In the genomic region with DNA sequence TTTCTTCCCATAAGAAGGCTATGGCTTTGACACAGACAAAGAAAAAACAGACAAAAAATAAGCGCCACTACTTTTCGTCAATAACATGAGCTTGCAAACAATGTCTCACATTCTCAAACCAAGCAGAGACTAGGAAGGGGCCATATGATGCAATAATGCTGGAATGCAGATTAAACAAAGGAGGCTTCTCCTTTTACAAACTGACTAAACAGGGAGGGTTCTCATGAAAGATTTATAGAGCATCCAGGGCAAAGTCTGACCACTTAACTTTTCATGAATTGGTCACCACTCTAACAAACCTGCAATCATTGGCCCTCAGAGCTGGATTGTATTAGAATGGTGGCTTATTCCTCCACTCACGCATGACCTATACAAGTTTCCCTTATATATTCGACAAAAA, we compare ENCODE assay signal across 10 cellular contexts.
DNase-seq lines count a peak whose midpoint lies in the region; ATAC-seq, FAIRE-seq and TF ChIP-seq lines count a peak whose summit lies in the region.
"Had no signal": no experiment of that assay in that cellular context is flagged by ENCODE, and none has a peak within 500 bp of the region (broad histone marks: within the 10 kb centered on the region; RNA-seq: fewer than 3 reads in every experiment).

No MANE protein-coding gene starts in this region.

- peaks cover 19% of the 10 kb centered on the region for H3K4me1 ChIP-seq in neuron (ENCODE audit: insufficient read depth, low read length)
- no peaks in the 10 kb centered on the region for H3K4me1 ChIP-seq in A673 (ENCODE audit: insufficient read depth, low read length, poor library complexity, severe bottlenecking)
- no peaks in the 10 kb centered on the region for H3K4me1 ChIP-seq in CD8-positive, alpha-beta memory T cell (ENCODE audit: insufficient read depth, low read length)
- H3K4me1 ChIP-seq: ascending aorta, right lobe of liver had no signal

- intact Hi-C loops in A673 (cut with micrococcal nuclease; ENCODE audit: unreplicated experiment): no loop called here
- intact Hi-C loops in activated CD4-positive, alpha-beta T cell treated with anti-CD3 and anti-CD28 coated beads for 36 hours (cut with DNase I, micrococcal nuclease): no loop called here

- H3K27me3 Mint-ChIP-seq in activated CD4-positive, alpha-beta T cell treated with anti-CD3 and anti-CD28 coated beads for 36 hours: no peaks in the 10 kb centered on the region
- no peaks in the 10 kb centered on the region for H3K27me3 Mint-ChIP-seq in CD8-positive, alpha-beta memory T cell

- no peak overlapping the region for H3K27ac ChIP-seq in A673 (ENCODE audit: low read depth, low read length, poor library complexity, severe bottlenecking)
- H3K27ac ChIP-seq in CD8-positive, alpha-beta memory T cell (ENCODE audit: low read depth, low read length): no peak overlapping the region
- H3K27ac ChIP-seq: ascending aorta, right lobe of liver had no signal

- peaks cover 2% of the 10 kb centered on the region for H3K9me3 Mint-ChIP-seq in activated CD4-positive, alpha-beta T cell treated with anti-CD3 and anti-CD28 coated beads for 36 hours (ENCODE audit: low read depth)
- H3K9me3 Mint-ChIP-seq in CD8-positive, alpha-beta memory T cell: peaks cover 0 to 3% (median 2%) of the 10 kb centered on the region in 5 donors

- FAIRE-seq in RCC 7860 (lab: Jason Lieb, UNC): peak; percentile 85

- CTCF ChIA-PET in A673 (lab: Charles Lee): no interaction called here
- CTCF ChIA-PET in activated CD4-positive, alpha-beta T cell treated with anti-CD3 and anti-CD28 coated beads for 36 hours (lab: Charles Lee): interaction anchor here (0.6 kb wide), 1 partner anchor 1733 kb away, joined by 3 read pairs; no protein-coding TSS in a partner anchor
- CTCF ChIA-PET in CD8-positive, alpha-beta memory T cell (lab: Charles Lee): no interaction called here

- no peaks in the 10 kb centered on the region for H3K36me3 ChIP-seq in neuron (ENCODE audit: insufficient read depth, low read length)
- H3K36me3 ChIP-seq in A673 (ENCODE audit: insufficient read depth, low read length, poor library complexity, severe bottlenecking): no peaks in the 10 kb centered on the region
- H3K36me3 ChIP-seq in CD8-positive, alpha-beta memory T cell (ENCODE audit: insufficient read depth, low read length): no peaks in the 10 kb centered on the region
- H3K36me3 ChIP-seq: ascending aorta, right lobe of liver had no signal

- H3K36me3 Mint-ChIP-seq in activated CD4-positive, alpha-beta T cell treated with anti-CD3 and anti-CD28 coated beads for 36 hours (ENCODE audit: low read depth): no peaks in the 10 kb centered on the region
- H3K36me3 Mint-ChIP-seq in CD8-positive, alpha-beta memory T cell: no peaks in the 10 kb centered on the region

- POLR2A ChIA-PET in A673 (lab: Charles Lee; ENCODE audit: low non-redundant PET): no interaction called here
- POLR2A ChIA-PET in activated CD4-positive, alpha-beta T cell treated with anti-CD3 and anti-CD28 coated beads for 36 hours (lab: Charles Lee): no interaction called here
- POLR2A ChIA-PET in CD8-positive, alpha-beta memory T cell (lab: Charles Lee): no interaction called here

- H3K9me3 ChIP-seq in neuron (ENCODE audit: low read length): no peaks in the 10 kb centered on the region
- no peaks in the 10 kb centered on the region for H3K9me3 ChIP-seq in A673 (ENCODE audit: low read depth, low read length, poor library complexity, severe bottlenecking)
- H3K9me3 ChIP-seq in CD8-positive, alpha-beta memory T cell (ENCODE audit: low read length): no peaks in the 10 kb centered on the region
- H3K9me3 ChIP-seq: ascending aorta, right lobe of liver had no signal

- no peak for TF ChIP-seq CTCF in A673 (conservative IDR thresholded peaks at IDR 0.05; ENCODE audit: low read depth, low read length)

- DNase-seq in H4 (ENCODE audit: low spot score): peak; percentile 36
- peak; percentile 78 for DNase-seq in RCC 7860 (ENCODE audit: low spot score)
- DNase-seq in fibroblast of gingiva (ENCODE audit: low read depth): peak; percentile 31
- DNase-seq in A673 (ENCODE audit: low spot score): no peak
- DNase-seq in activated CD4-positive, alpha-beta T cell treated with anti-CD3 and anti-CD28 coated beads for 36 hours: no peak
- no peak for DNase-seq in CD8-positive, alpha-beta memory T cell
- DNase-seq: right lobe of liver had no signal

- no peak for ATAC-seq in activated CD4-positive, alpha-beta T cell treated with anti-CD3 and anti-CD28 coated beads for 36 hours
- ATAC-seq in HG03135 (IDR thresholded peaks at IDR 0.05; ENCODE audit: unreplicated experiment): no peak

- no peak overlapping the region for H3K27ac Mint-ChIP-seq in activated CD4-positive, alpha-beta T cell treated with anti-CD3 and anti-CD28 coated beads for 36 hours
- H3K27ac Mint-ChIP-seq in CD8-positive, alpha-beta memory T cell: no peak overlapping the region

- H3K27me3 ChIP-seq in neuron (ENCODE audit: insufficient read depth, low read length): no peaks in the 10 kb centered on the region
- no peaks in the 10 kb centered on the region for H3K27me3 ChIP-seq in A673 (replicated peaks; ENCODE audit: insufficient read depth, low read depth, low read length, poor library complexity)
- no peaks in the 10 kb centered on the region for H3K27me3 ChIP-seq in CD8-positive, alpha-beta memory T cell (ENCODE audit: insufficient read depth, low read length, poor library complexity, severe bottlenecking)
- H3K27me3 ChIP-seq: ascending aorta, right lobe of liver had no signal

- no peak overlapping the region for H3K4me3 Mint-ChIP-seq in activated CD4-positive, alpha-beta T cell treated with anti-CD3 and anti-CD28 coated beads for 36 hours
- H3K4me3 Mint-ChIP-seq in CD8-positive, alpha-beta memory T cell: no peak overlapping the region

- no TSS peak for BruUV-seq in A673 (replicated peaks; lab: Mats Ljungman, UMichigan)

- H3K4me1 Mint-ChIP-seq in activated CD4-positive, alpha-beta T cell treated with anti-CD3 and anti-CD28 coated beads for 36 hours: no peaks in the 10 kb centered on the region
- no peaks in the 10 kb centered on the region for H3K4me1 Mint-ChIP-seq in CD8-positive, alpha-beta memory T cell

- peak overlapping the region; percentile 59 for H2AFZ ChIP-seq in neuron (ENCODE audit: low read depth, low read length)

- H3K4me3 ChIP-seq in neuron (ENCODE audit: low read length) (no peak overlapping the region), A673 (ENCODE audit: low read depth, low read length, poor library complexity, severe bottlenecking) (no peak overlapping the region)
- H3K4me3 ChIP-seq in CD8-positive, alpha-beta memory T cell (ENCODE audit: low read length): no peak overlapping the region
- H3K4me3 ChIP-seq: ascending aorta, right lobe of liver had no signal

Comparison
In these comparisons a context has a peak if more than half of its experiments do, and no peak if none do; other contexts are left out.
1. DNase-seq: peak in H4 (single experiment), RCC 7860 (single experiment) and fibroblast of gingiva (single experiment); none in A673 (single experiment), activated CD4-positive, alpha-beta T cell treated with anti-CD3 and anti-CD28 coated beads for 36 hours (single experiment) and CD8-positive, alpha-beta memory T cell (0 of 5).